2 cellular contexts compared by ENCODE assay signal in genomic region chr22:41256898-41257260, GRCh38.
TF ChIP-seq lines count a peak whose summit lies in the region.

No MANE protein-coding gene starts in this region.

TF ChIP-seq in HepG2, 621 proteins besides CTCF, POLR2A, EP300 and RAD21:
- TF ChIP-seq CREB3 (CRISPR knock-in tag; IDR thresholded peaks at IDR 0.05) (no peak), HES4 (CRISPR knock-in tag; IDR thresholded peaks at IDR 0.05; ENCODE audit: borderline replicate concordance) (no peak), AGO2 (optimal IDR thresholded peaks at IDR 0.05; ENCODE audit: low read depth, low read length) (peak; percentile 18), MEIS1 (CRISPR knock-in tag; IDR thresholded peaks at IDR 0.05; ENCODE audit: borderline replicate concordance) (no peak), NR0B2 (CRISPR knock-in tag; IDR thresholded peaks at IDR 0.05) (no peak), NCOA2 (CRISPR knock-in tag; IDR thresholded peaks at IDR 0.05) (no peak)

TF ChIP-seq in WTC11, 78 proteins besides CTCF, POLR2A, EP300 and RAD21:
- TF ChIP-seq NFYB (CRISPR knock-in tag; conservative IDR thresholded peaks at IDR 0.05; ENCODE audit: low read depth) (no peak), JAZF1 (CRISPR knock-in tag; IDR thresholded peaks at IDR 0.05) (no peak), RELA (CRISPR knock-in tag; IDR thresholded peaks at IDR 0.05; ENCODE audit: borderline replicate concordance) (no peak), CDX4 (CRISPR knock-in tag; IDR thresholded peaks at IDR 0.05; ENCODE audit: borderline replicate concordance) (no peak), SMAD4 (CRISPR knock-in tag; IDR thresholded peaks at IDR 0.05) (no peak), ZNF425 (CRISPR knock-in tag; conservative IDR thresholded peaks at IDR 0.05) (no peak), USF1 (CRISPR knock-in tag; IDR thresholded peaks at IDR 0.05) (no peak), PRDM15 (CRISPR knock-in tag; IDR thresholded peaks at IDR 0.05) (no peak), FOXP1 (CRISPR knock-in tag; IDR thresholded peaks at IDR 0.05; ENCODE audit: borderline replicate concordance) (no peak), TEAD1 (CRISPR knock-in tag; IDR thresholded peaks at IDR 0.05) (no peak)
